Comparison of ENCODE assay signal across 34 cellular contexts in the genomic region with DNA sequence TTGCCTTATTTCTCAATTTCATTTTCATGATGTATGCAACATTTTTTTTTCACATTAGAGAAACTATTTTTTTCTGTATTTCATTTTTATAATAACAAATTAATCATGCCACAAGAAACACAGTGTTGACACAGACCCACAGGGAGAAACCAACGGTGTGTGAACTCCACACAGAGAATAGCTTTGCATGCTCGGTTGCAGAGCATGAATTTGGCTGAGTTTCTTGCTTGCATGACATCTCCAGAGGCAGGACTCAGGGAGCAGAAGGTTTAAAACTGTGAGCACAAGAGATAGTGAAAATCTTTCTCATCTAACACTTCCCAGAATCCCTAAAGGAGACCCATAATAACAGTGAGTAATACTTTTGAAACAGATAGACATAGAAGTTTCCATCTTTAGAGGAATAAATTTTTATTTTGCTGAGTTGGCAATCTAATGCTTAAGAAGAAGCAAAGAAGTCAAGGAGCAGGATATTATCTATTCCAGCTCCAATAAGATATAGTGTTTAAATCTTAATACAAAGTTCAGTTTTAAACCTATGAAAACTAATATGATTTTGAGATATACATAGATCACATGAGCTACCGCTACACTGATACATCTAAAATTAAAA.
A peak's percentile ranks its signal among the peaks of the same experiment; 100 is the strongest.
DNase-seq lines count a peak whose midpoint lies in the region; ATAC-seq, FAIRE-seq and TF ChIP-seq lines count a peak whose summit lies in the region.
"Had no signal": no experiment of that assay in that cellular context is flagged by ENCODE, and none has a peak within 500 bp of the region (broad histone marks: within the 10 kb centered on the region; RNA-seq: fewer than 3 reads in every experiment).

No MANE protein-coding gene starts in this region.

- WGBS in A549 (ENCODE audit: missing lambda C conversion rate) = 9% methylated on average over 3 of the region's 3 CpGs

- no peaks in the 10 kb centered on the region for H3K27me3 Mint-ChIP-seq in glutamatergic neuron (ENCODE audit: unreplicated experiment)
- H3K27me3 Mint-ChIP-seq: activated CD8-positive, alpha-beta memory T cell treated with anti-CD3 and anti-CD28 coated beads, Interleukin-2, amount 10 ng/mL, durations not matched to agents 7 days and 5 days; activated naive CD8-positive, alpha-beta T cell treated with anti-CD3 and anti-CD28 coated beads, Interleukin-2, amount 50 U/mL, for 24 hours; central memory CD8-positive, alpha-beta T cell; dendritic cell treated with granulocyte-macrophage colony-stimulating factor and Interleukin-4, amounts not matched to agents 40 ng/mL and 50 ng/mL, for 4 days; T-helper 17 cell had no signal

- no peak overlapping the region for H3K4me3 Mint-ChIP-seq in glutamatergic neuron (ENCODE audit: unreplicated experiment)
- H3K4me3 Mint-ChIP-seq: activated CD8-positive, alpha-beta memory T cell treated with anti-CD3 and anti-CD28 coated beads, Interleukin-2, amount 10 ng/mL, durations not matched to agents 7 days and 5 days; activated naive CD8-positive, alpha-beta T cell treated with anti-CD3 and anti-CD28 coated beads, Interleukin-2, amount 50 U/mL, for 24 hours; activated T-cell treated with anti-CD3 and anti-CD28 coated beads, Interleukin-2, amount 50 U/mL, for 72 hours; CD8-positive, alpha-beta T cell; central memory CD8-positive, alpha-beta T cell; dendritic cell treated with granulocyte-macrophage colony-stimulating factor and Interleukin-4, amounts not matched to agents 40 ng/mL and 50 ng/mL, for 4 days; neural crest cell; T-helper 17 cell had no signal

- H3K4me2 ChIP-seq in A549 = no peak overlapping the region

- H3K4me1 Mint-ChIP-seq in glutamatergic neuron (ENCODE audit: low read depth, unreplicated experiment) = no peaks in the 10 kb centered on the region
- H3K4me1 Mint-ChIP-seq: activated CD8-positive, alpha-beta memory T cell treated with anti-CD3 and anti-CD28 coated beads, Interleukin-2, amount 10 ng/mL, durations not matched to agents 7 days and 5 days; activated naive CD8-positive, alpha-beta T cell treated with anti-CD3 and anti-CD28 coated beads, Interleukin-2, amount 50 U/mL, for 24 hours; central memory CD8-positive, alpha-beta T cell; neural crest cell; T-helper 17 cell had no signal

- H3K4me3 ChIP-seq in A549 (no peak overlapping the region), astrocyte of the spinal cord (ENCODE audit: low read depth, low read length) (no peak overlapping the region)
- H3K4me3 ChIP-seq: pancreas, right atrium auricular region, spleen had no signal

- CTCF ChIA-PET in A549 (lab: Yijun Ruan, JAX) = interaction anchor here (0.6 kb wide), 1 partner anchor 152 kb away, joined by 3 read pairs; no protein-coding TSS in a partner anchor

- no peak overlapping the region for H3K27ac Mint-ChIP-seq in glutamatergic neuron (ENCODE audit: unreplicated experiment)
- H3K27ac Mint-ChIP-seq: activated CD8-positive, alpha-beta memory T cell treated with anti-CD3 and anti-CD28 coated beads, Interleukin-2, amount 10 ng/mL, durations not matched to agents 7 days and 5 days; activated naive CD8-positive, alpha-beta T cell treated with anti-CD3 and anti-CD28 coated beads, Interleukin-2, amount 50 U/mL, for 24 hours; activated T-cell treated with anti-CD3 and anti-CD28 coated beads, Interleukin-2, amount 50 U/mL, for 72 hours; CD8-positive, alpha-beta T cell; dendritic cell treated with granulocyte-macrophage colony-stimulating factor and Interleukin-4, amounts not matched to agents 40 ng/mL and 50 ng/mL, for 4 days; T-helper 17 cell had no signal

- H3K9me3 Mint-ChIP-seq in glutamatergic neuron (ENCODE audit: unreplicated experiment) = no peaks in the 10 kb centered on the region
- H3K9me3 Mint-ChIP-seq: activated naive CD8-positive, alpha-beta T cell treated with anti-CD3 and anti-CD28 coated beads, Interleukin-2, amount 50 U/mL, for 24 hours; activated T-cell treated with anti-CD3 and anti-CD28 coated beads, Interleukin-2, amount 50 U/mL, for 72 hours; CD8-positive, alpha-beta T cell had no signal

- no peak for TF ChIP-seq EP300 in A549 (IDR thresholded peaks at IDR 0.05)

- TF ChIP-seq POLR2A in A549 (IDR thresholded peaks at IDR 0.05; ENCODE audit: low read length) = no peak

- FAIRE-seq in A549 (lab: Jason Lieb, UNC) = no peak
- FAIRE-seq: astrocyte, pancreas had no signal

- no peaks in the 10 kb centered on the region for H3K36me3 Mint-ChIP-seq in glutamatergic neuron (ENCODE audit: unreplicated experiment)
- H3K36me3 Mint-ChIP-seq: activated CD8-positive, alpha-beta memory T cell treated with anti-CD3 and anti-CD28 coated beads, Interleukin-2, amount 10 ng/mL, durations not matched to agents 7 days and 5 days; CD8-positive, alpha-beta T cell had no signal

- DNase-seq in A549 (ENCODE audit: low read depth in 1 of 2, low spot score in 1 of 2) = no peak
- DNase-seq in NCI-H1694 treated with DMSO at 0.1 percent for 48 hours (lab: John Stamatoyannopoulos, UW) = peak; percentile 52
- DNase-seq in astrocyte of the spinal cord (ENCODE audit: low read depth, low spot score) = peak; percentile 0
- peak; percentile 79 for DNase-seq in kidney tubule cell (ENCODE audit: low spot score)
- no peak for DNase-seq in DMS 273 treated with DMSO at 0.1 percent for 48 hours (lab: John Stamatoyannopoulos, UW)
- DNase-seq in glutamatergic neuron = no peak
- DNase-seq: activated CD4-positive, alpha-beta T cell treated with anti-CD3 and anti-CD28 coated beads, Interleukin-2, amount 50 U/mL, for 4 hours; activated CD8-positive, alpha-beta memory T cell treated with anti-CD3 and anti-CD28 coated beads, Interleukin-2, amount 10 ng/mL, durations not matched to agents 7 days and 5 days; activated naive CD8-positive, alpha-beta T cell treated with anti-CD3 and anti-CD28 coated beads, Interleukin-2, amount 50 U/mL, for 24 hours; activated T-cell treated with anti-CD3 and anti-CD28 coated beads, Interleukin-2, amount 50 U/mL, for 72 hours; CD8-positive, alpha-beta T cell; foreskin keratinocyte; Kasumi-1; left cardiac atrium; mammary epithelial cell; MV-4-11; NCI-H1436 treated with DMSO at 0.1 percent for 48 hours; NCI-H2107; NK-92 treated with Interleukin-12 subunit alpha and Interleukin-12 subunit beta, amount 100 ng/mL, for 24 hours; pancreas; PC-3; spleen; stimulated activated CD4-positive, alpha-beta T cell treated with anti-CD3 and anti-CD28 coated beads, Interleukin-2, amount 100 ng/mL, for 24 hours; stimulated activated naive CD8-positive, alpha-beta T cell treated with anti-CD3 and anti-CD28 coated beads, Interleukin-15, Interleukin-2, amounts not matched to agents 100 U/mL and 50 U/mL, for 24 hours; T-helper 17 cell had no signal

- no peak for TF ChIP-seq CTCF in A549 (IDR thresholded peaks at IDR 0.05)
- TF ChIP-seq CTCF in astrocyte of the spinal cord (IDR thresholded peaks at IDR 0.05; ENCODE audit: low read depth, low read length) = no peak
- TF ChIP-seq CTCF in glutamatergic neuron (IDR thresholded peaks at IDR 0.05; ENCODE audit: partially characterized antibody, unreplicated experiment) = no peak

- in situ Hi-C loops in astrocyte of the spinal cord (cut with HindIII; ENCODE audit: low sequenced_read_pairs) = no loop called here

- no peaks in the 10 kb centered on the region for H3K9me3 ChIP-seq in A549
- H3K9me3 ChIP-seq: pancreas, right atrium auricular region, spleen had no signal

- POLR2A ChIA-PET in A549 (lab: Yijun Ruan, JAX) = no interaction called here

- H3K4me1 ChIP-seq in A549 = no peaks in the 10 kb centered on the region
- H3K4me1 ChIP-seq: foreskin keratinocyte, pancreas, right atrium auricular region, spleen had no signal

- TF ChIP-seq RAD21 in A549 (conservative IDR thresholded peaks at IDR 0.05 in 1 of 2, IDR thresholded peaks at IDR 0.05 in 1 of 2) = no peak

- H3K27ac ChIP-seq in A549 = no peak overlapping the region
- H3K27ac ChIP-seq: foreskin keratinocyte, pancreas, right atrium auricular region, spleen had no signal

- ATAC-seq in A549 (no peak), HG03139 (IDR thresholded peaks at IDR 0.05; ENCODE audit: unreplicated experiment) (no peak), GM21367 (IDR thresholded peaks at IDR 0.05; ENCODE audit: unreplicated experiment) (no peak)
- ATAC-seq: activated CD8-positive, alpha-beta memory T cell treated with anti-CD3 and anti-CD28 coated beads, Interleukin-2, amount 10 ng/mL, durations not matched to agents 7 days and 5 days; activated naive CD8-positive, alpha-beta T cell treated with anti-CD3 and anti-CD28 coated beads, Interleukin-2, amount 50 U/mL, for 24 hours; activated T-cell treated with anti-CD3 and anti-CD28 coated beads, Interleukin-2, amount 50 U/mL, for 72 hours; CD8-positive, alpha-beta T cell; esophagus mucosa; foreskin keratinocyte; left cardiac atrium; pancreas; PC-3; SK-N-SH treated with all-trans-retinoic acid at 6 μM for 48 hours; stimulated activated naive CD8-positive, alpha-beta T cell treated with anti-CD3 and anti-CD28 coated beads, Interleukin-15, Interleukin-2, amounts not matched to agents 100 U/mL and 50 U/mL, for 24 hours; T-helper 17 cell had no signal

TF ChIP-seq in A549, 52 proteins besides CTCF, POLR2A, EP300 and RAD21:
- TF ChIP-seq MAFK (IDR thresholded peaks at IDR 0.05; ENCODE audit: partially characterized antibody) = peak; percentile 62
- TF ChIP-seq, protein P1, sequence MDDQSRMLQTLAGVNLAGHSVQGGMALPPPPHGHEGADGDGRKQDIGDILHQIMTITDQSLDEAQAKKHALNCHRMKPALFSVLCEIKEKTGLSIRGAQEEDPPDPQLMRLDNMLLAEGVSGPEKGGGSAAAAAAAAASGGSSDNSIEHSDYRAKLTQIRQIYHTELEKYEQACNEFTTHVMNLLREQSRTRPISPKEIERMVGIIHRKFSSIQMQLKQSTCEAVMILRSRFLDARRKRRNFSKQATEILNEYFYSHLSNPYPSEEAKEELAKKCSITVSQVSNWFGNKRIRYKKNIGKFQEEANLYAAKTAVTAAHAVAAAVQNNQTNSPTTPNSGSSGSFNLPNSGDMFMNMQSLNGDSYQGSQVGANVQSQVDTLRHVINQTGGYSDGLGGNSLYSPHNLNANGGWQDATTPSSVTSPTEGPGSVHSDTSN (IDR thresholded peaks at IDR 0.05) = no peak
TF ChIP-seq in A549: peak in this region for 1.

Comparison
In these comparisons a context has a peak if more than half of its experiments do, and no peak if none do; other contexts are left out.
1. DNase-seq: peak in NCI-H1694 treated with DMSO at 0.1 percent for 48 hours (single experiment), astrocyte of the spinal cord (single experiment) and kidney tubule cell (single experiment); none in A549 (0 of 2), DMS 273 treated with DMSO at 0.1 percent for 48 hours (single experiment) and glutamatergic neuron (single experiment).